ENCODE assay signal across 11 cellular contexts in genomic region chr16:979859-980594, GRCh38. TPM values are rescaled to one million over a fixed set of nuclear protein-coding genes. Genes with fewer than 3 reads are reported as not detected.
DNase-seq lines count a peak whose midpoint lies in the region; TF ChIP-seq lines count a peak whose summit lies in the region.
"Had no signal": no experiment of that assay in that cellular context is flagged by ENCODE, and none has a peak within 500 bp of the region (broad histone marks: within the 10 kb centered on the region; RNA-seq: fewer than 3 reads in every experiment).

No MANE protein-coding gene starts in this region.

- TF ChIP-seq CTCF in suprapubic skin (IDR thresholded peaks at IDR 0.05), result no peak
- TF ChIP-seq CTCF in HFFc6 (IDR thresholded peaks at IDR 0.05), result no peak

- peaks cover 68% of the 10 kb centered on the region for H3K27me3 ChIP-seq in suprapubic skin

- WGBS in mesodermal cell (ENCODE audit: insufficient coverage in 2 of 2), 2 experiments, result 19 to 23% methylated on average over 50 to 63 of the region's 63 CpGs
- 49% methylated on average over 8 of the region's 63 CpGs for WGBS in suprapubic skin

- TF ChIP-seq EP300 in suprapubic skin (IDR thresholded peaks at IDR 0.05), result no peak

- H3K27me3 Mint-ChIP-seq in activated CD4-positive, alpha-beta memory T cell treated with anti-CD3 and anti-CD28 coated beads for 36 hours, result peaks cover 4% of the 10 kb centered on the region
- H3K27me3 Mint-ChIP-seq in activated CD4-positive, alpha-beta memory T cell treated with anti-CD3 and anti-CD28 coated beads, Interleukin-2, amount 10 ng/mL, durations not matched to agents 7 days and 5 days, result peaks cover 25% of the 10 kb centered on the region
- peaks cover 19% of the 10 kb centered on the region for H3K27me3 Mint-ChIP-seq in HFFc6 (ENCODE audit: insufficient read depth)

- peaks cover 3% of the 10 kb centered on the region for H3K4me1 ChIP-seq in mesodermal cell (ENCODE audit: control insufficient read depth, insufficient read depth, low read length, poor library complexity, severe bottlenecking)
- H3K4me1 ChIP-seq in suprapubic skin, result peaks cover 36% of the 10 kb centered on the region

- no peak for TF ChIP-seq POLR2A in suprapubic skin (IDR thresholded peaks at IDR 0.05)

- CTCF ChIA-PET in activated CD4-positive, alpha-beta memory T cell treated with anti-CD3 and anti-CD28 coated beads for 36 hours (lab: Charles Lee), result interaction anchor here (0.5 to 1.1 kb wide), 3 partner anchors 10 to 164 kb away, joined by 3 read pairs; no protein-coding TSS in a partner anchor
- CTCF ChIA-PET in activated CD4-positive, alpha-beta memory T cell treated with anti-CD3 and anti-CD28 coated beads, Interleukin-2, amount 10 ng/mL, durations not matched to agents 7 days and 5 days (lab: Charles Lee), result no interaction called here

- POLR2A ChIA-PET in activated CD4-positive, alpha-beta memory T cell treated with anti-CD3 and anti-CD28 coated beads for 36 hours (lab: Charles Lee), result interaction anchor here (1.3 to 2.8 kb wide), 2 partner anchors 16 to 22 kb away, joined by 3 to 11 read pairs; no protein-coding TSS in a partner anchor
- POLR2A ChIA-PET in activated CD4-positive, alpha-beta memory T cell treated with anti-CD3 and anti-CD28 coated beads, Interleukin-2, amount 10 ng/mL, durations not matched to agents 7 days and 5 days (lab: Charles Lee), result interaction anchor here (0.8 to 2.0 kb wide), 3 partner anchors 10 to 61 kb away, joined by 4 to 8 read pairs (median 4); partner anchors contain the start of gene LMF1

- peaks cover 4% of the 10 kb centered on the region for H3K4me1 Mint-ChIP-seq in activated CD4-positive, alpha-beta memory T cell treated with anti-CD3 and anti-CD28 coated beads for 36 hours (ENCODE audit: low read depth)
- peaks cover 5% of the 10 kb centered on the region for H3K4me1 Mint-ChIP-seq in activated CD4-positive, alpha-beta memory T cell treated with anti-CD3 and anti-CD28 coated beads, Interleukin-2, amount 10 ng/mL, durations not matched to agents 7 days and 5 days
- no peaks in the 10 kb centered on the region for H3K4me1 Mint-ChIP-seq in HFFc6 (ENCODE audit: low read depth)

- peak overlapping the region; percentile 29 for H3K4me3 Mint-ChIP-seq in activated CD4-positive, alpha-beta memory T cell treated with anti-CD3 and anti-CD28 coated beads for 36 hours
- H3K4me3 Mint-ChIP-seq in activated CD4-positive, alpha-beta memory T cell treated with anti-CD3 and anti-CD28 coated beads, Interleukin-2, amount 10 ng/mL, durations not matched to agents 7 days and 5 days, result no peak overlapping the region
- no peak overlapping the region for H3K4me3 Mint-ChIP-seq in HFFc6

- peak overlapping the region; percentile 72 for H3K27ac ChIP-seq in cingulate gyrus (ENCODE audit: low read depth, low read length)
- no peak overlapping the region for H3K27ac ChIP-seq in mesodermal cell (ENCODE audit: low read depth, low read length, severe bottlenecking)
- peak overlapping the region; percentile 52 for H3K27ac ChIP-seq in suprapubic skin

- H3K9me3 ChIP-seq in mesodermal cell (ENCODE audit: control insufficient read depth, low read length), result no peaks in the 10 kb centered on the region
- H3K9me3 ChIP-seq in suprapubic skin, result no peaks in the 10 kb centered on the region

- intact Hi-C loops in activated CD4-positive, alpha-beta memory T cell treated with anti-CD3 and anti-CD28 coated beads for 36 hours (cut with micrococcal nuclease), result no loop called here

- H3K4me3 ChIP-seq in mesodermal cell (ENCODE audit: extremely low read depth, insufficient read depth, low read length, poor library complexity, severe bottlenecking), result peak overlapping the region; percentile 49
- H3K4me3 ChIP-seq in suprapubic skin, result peak overlapping the region; percentile 60

- H3K36me3 Mint-ChIP-seq in activated CD4-positive, alpha-beta memory T cell treated with anti-CD3 and anti-CD28 coated beads for 36 hours, result no peaks in the 10 kb centered on the region
- H3K36me3 Mint-ChIP-seq in activated CD4-positive, alpha-beta memory T cell treated with anti-CD3 and anti-CD28 coated beads, Interleukin-2, amount 10 ng/mL, durations not matched to agents 7 days and 5 days (ENCODE audit: low read depth), result no peaks in the 10 kb centered on the region
- H3K36me3 Mint-ChIP-seq in HFFc6 (ENCODE audit: low read depth), result no peaks in the 10 kb centered on the region

- H3K36me3 ChIP-seq in mesodermal cell (ENCODE audit: control insufficient read depth, insufficient read depth, low read length) (no peaks in the 10 kb centered on the region), suprapubic skin (no peaks in the 10 kb centered on the region)

- no peaks in the 10 kb centered on the region for H3K9me3 Mint-ChIP-seq in activated CD4-positive, alpha-beta memory T cell treated with anti-CD3 and anti-CD28 coated beads for 36 hours
- H3K9me3 Mint-ChIP-seq in activated CD4-positive, alpha-beta memory T cell treated with anti-CD3 and anti-CD28 coated beads, Interleukin-2, amount 10 ng/mL, durations not matched to agents 7 days and 5 days, result no peaks in the 10 kb centered on the region
- no peaks in the 10 kb centered on the region for H3K9me3 Mint-ChIP-seq in HFFc6
- H3K9me3 Mint-ChIP-seq: stimulated activated naive CD8-positive, alpha-beta T cell treated with anti-CD3 and anti-CD28 coated beads, Interleukin-15, amount 100 ng/mL, for 72 hours had no signal

- DNase-seq in activated CD4-positive, alpha-beta memory T cell treated with anti-CD3 and anti-CD28 coated beads for 36 hours, result no peak
- DNase-seq in activated CD4-positive, alpha-beta memory T cell treated with anti-CD3 and anti-CD28 coated beads, Interleukin-2, amount 10 ng/mL, durations not matched to agents 7 days and 5 days, result no peak
- DNase-seq in suprapubic skin (ENCODE audit: low spot score in 2 of 2), result no peak
- no peak for DNase-seq in Kasumi-1 (lab: John Stamatoyannopoulos, UW)
- no peak for DNase-seq in NCI-H2081 (lab: John Stamatoyannopoulos, UW)
- DNase-seq in HFFc6, result no peak
- DNase-seq: NCI-H1105 treated with DMSO at 0.1 percent for 48 hours; stimulated activated naive CD8-positive, alpha-beta T cell treated with anti-CD3 and anti-CD28 coated beads, Interleukin-15, amount 100 ng/mL, for 72 hours had no signal

- no peak overlapping the region for H3K27ac Mint-ChIP-seq in activated CD4-positive, alpha-beta memory T cell treated with anti-CD3 and anti-CD28 coated beads for 36 hours
- H3K27ac Mint-ChIP-seq in activated CD4-positive, alpha-beta memory T cell treated with anti-CD3 and anti-CD28 coated beads, Interleukin-2, amount 10 ng/mL, durations not matched to agents 7 days and 5 days, result no peak overlapping the region
- no peak overlapping the region for H3K27ac Mint-ChIP-seq in HFFc6

RNA-seq across cellular contexts. Expression of gene SOX8, which starts 1.5 kb away (rescaled TPM):
- total RNA-seq in activated CD4-positive, alpha-beta memory T cell treated with anti-CD3 and anti-CD28 coated beads for 36 hours, result 1 to 10 TPM; 2.0 to 2.6 TPM
- under 1 TPM; 0.10 to 0.13 TPM for total RNA-seq in activated CD4-positive, alpha-beta memory T cell treated with anti-CD3 and anti-CD28 coated beads, Interleukin-2, amount 10 ng/mL, durations not matched to agents 7 days and 5 days
- polyA plus RNA-seq in mesodermal cell (2013, experiment 1 of 2), result 6.7 TPM
- 5.5 TPM for polyA plus RNA-seq in mesodermal cell (2013, experiment 2 of 2)
- 10 to 100 TPM in 1 of 4 donors, 1 to 10 TPM in 3; 4.0 to 12.2 (median 7.3) TPM for total RNA-seq in suprapubic skin
- under 1 TPM in 2 of 6 experiments, not detected in 4; 0.05 to 0.07 TPM for total RNA-seq in HFFc6 (2021; fragmentation: NEBNext Ultra II Directional; extraction: Animal tissue kit (Norgen Biotek cat#: 25700))
- total RNA-seq: RPMI7951 had no signal

RNA-seq across cellular contexts. Expression of gene LMF1, which starts 9.2 kb away (rescaled TPM):
- total RNA-seq in activated CD4-positive, alpha-beta memory T cell treated with anti-CD3 and anti-CD28 coated beads for 36 hours, result 10 to 100 TPM; 14.4 to 15.4 TPM
- 10 to 100 TPM; 21.3 to 22.6 TPM for total RNA-seq in activated CD4-positive, alpha-beta memory T cell treated with anti-CD3 and anti-CD28 coated beads, Interleukin-2, amount 10 ng/mL, durations not matched to agents 7 days and 5 days
- polyA plus RNA-seq in mesodermal cell (2013, experiment 1 of 2), result 16.3 TPM
- polyA plus RNA-seq in mesodermal cell (2013, experiment 2 of 2), result 16.0 TPM
- total RNA-seq in suprapubic skin, result 100 to 1,000 TPM in 1 of 4 donors, 10 to 100 TPM in 3; 32.1 to 117 (median 38.0) TPM
- total RNA-seq in HFFc6 (2021; fragmentation: NEBNext Ultra II Directional; extraction: Animal tissue kit (Norgen Biotek cat#: 25700)), result 10 to 100 TPM; 10.9 to 19.3 (median 14.2) TPM
